1 cellular context compared by ENCODE assay signal in the genomic region with DNA sequence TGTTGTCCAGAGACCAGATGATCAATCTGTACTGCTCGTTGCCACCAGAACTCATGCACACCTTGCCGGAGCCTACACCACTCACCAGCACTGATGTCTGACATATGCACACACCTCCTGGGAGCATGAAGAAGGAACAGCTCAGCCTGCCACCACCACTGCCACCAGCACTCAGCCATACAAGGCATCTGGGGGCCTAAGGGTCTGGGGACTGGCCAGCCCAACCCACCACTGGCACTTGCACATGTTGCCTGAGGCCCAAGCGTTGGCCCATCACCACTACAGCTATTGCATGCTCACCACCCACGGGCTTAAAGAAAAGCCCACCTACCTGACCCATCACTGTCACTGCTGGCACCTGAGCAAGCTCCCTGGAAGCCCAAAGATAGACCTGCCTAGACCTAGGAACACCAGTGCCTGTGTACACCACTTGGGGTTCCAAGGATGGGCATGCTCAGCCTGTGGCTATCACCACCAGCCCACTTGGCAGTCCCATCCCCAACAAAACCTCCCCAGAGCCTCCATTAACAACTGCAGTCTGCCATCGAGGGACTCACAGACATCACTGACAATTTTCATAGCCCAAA.
TF ChIP-seq lines count a peak whose summit lies in the region.

No MANE protein-coding gene starts in this region.

TF ChIP-seq in GM23338, 12 proteins besides CTCF, POLR2A, EP300 and RAD21 (continued from another document):
- TF ChIP-seq, protein P1, sequence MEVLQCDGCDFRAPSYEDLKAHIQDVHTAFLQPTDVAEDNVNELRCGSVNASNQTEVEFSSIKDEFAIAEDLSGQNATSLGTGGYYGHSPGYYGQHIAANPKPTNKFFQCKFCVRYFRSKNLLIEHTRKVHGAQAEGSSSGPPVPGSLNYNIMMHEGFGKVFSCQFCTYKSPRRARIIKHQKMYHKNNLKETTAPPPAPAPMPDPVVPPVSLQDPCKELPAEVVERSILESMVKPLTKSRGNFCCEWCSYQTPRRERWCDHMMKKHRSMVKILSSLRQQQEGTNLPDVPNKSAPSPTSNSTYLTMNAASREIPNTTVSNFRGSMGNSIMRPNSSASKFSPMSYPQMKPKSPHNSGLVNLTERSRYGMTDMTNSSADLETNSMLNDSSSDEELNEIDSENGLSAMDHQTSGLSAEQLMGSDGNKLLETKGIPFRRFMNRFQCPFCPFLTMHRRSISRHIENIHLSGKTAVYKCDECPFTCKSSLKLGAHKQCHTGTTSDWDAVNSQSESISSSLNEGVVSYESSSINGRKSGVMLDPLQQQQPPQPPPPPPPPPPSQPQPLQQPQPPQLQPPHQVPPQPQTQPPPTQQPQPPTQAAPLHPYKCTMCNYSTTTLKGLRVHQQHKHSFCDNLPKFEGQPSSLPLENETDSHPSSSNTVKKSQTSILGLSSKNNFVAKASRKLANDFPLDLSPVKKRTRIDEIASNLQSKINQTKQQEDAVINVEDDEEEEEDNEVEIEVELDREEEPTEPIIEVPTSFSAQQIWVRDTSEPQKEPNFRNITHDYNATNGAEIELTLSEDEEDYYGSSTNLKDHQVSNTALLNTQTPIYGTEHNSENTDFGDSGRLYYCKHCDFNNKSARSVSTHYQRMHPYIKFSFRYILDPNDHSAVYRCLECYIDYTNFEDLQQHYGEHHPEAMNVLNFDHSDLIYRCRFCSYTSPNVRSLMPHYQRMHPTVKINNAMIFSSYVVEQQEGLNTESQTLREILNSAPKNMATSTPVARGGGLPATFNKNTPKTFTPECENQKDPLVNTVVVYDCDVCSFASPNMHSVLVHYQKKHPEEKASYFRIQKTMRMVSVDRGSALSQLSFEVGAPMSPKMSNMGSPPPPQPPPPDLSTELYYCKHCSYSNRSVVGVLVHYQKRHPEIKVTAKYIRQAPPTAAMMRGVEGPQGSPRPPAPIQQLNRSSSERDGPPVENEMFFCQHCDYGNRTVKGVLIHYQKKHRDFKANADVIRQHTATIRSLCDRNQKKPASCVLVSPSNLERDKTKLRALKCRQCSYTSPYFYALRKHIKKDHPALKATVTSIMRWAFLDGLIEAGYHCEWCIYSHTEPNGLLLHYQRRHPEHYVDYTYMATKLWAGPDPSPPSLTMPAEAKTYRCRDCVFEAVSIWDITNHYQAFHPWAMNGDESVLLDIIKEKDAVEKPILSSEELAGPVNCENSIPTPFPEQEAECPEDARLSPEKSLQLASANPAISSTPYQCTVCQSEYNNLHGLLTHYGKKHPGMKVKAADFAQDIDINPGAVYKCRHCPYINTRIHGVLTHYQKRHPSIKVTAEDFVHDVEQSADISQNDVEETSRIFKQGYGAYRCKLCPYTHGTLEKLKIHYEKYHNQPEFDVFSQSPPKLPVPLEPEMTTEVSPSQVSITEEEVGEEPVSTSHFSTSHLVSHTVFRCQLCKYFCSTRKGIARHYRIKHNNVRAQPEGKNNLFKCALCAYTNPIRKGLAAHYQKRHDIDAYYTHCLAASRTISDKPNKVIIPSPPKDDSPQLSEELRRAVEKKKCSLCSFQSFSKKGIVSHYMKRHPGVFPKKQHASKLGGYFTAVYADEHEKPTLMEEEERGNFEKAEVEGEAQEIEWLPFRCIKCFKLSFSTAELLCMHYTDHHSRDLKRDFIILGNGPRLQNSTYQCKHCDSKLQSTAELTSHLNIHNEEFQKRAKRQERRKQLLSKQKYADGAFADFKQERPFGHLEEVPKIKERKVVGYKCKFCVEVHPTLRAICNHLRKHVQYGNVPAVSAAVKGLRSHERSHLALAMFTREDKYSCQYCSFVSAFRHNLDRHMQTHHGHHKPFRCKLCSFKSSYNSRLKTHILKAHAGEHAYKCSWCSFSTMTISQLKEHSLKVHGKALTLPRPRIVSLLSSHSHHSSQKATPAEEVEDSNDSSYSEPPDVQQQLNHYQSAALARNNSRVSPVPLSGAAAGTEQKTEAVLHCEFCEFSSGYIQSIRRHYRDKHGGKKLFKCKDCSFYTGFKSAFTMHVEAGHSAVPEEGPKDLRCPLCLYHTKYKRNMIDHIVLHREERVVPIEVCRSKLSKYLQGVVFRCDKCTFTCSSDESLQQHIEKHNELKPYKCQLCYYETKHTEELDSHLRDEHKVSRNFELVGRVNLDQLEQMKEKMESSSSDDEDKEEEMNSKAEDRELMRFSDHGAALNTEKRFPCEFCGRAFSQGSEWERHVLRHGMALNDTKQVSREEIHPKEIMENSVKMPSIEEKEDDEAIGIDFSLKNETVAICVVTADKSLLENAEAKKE (CRISPR knock-in tag; IDR thresholded peaks at IDR 0.05) = no peak
- no peak for TF ChIP-seq NANOG (IDR thresholded peaks at IDR 0.05; ENCODE audit: borderline replicate concordance)
- no peak for TF ChIP-seq JUNB (IDR thresholded peaks at IDR 0.05; ENCODE audit: unreplicated experiment)
TF ChIP-seq in GM23338: peak in this region for 0.
